ENCODE assay signal across 15 cellular contexts in genomic region chr6:106790146-106790770, GRCh38.
DNase-seq lines count a peak whose midpoint lies in the region; ATAC-seq, FAIRE-seq and TF ChIP-seq lines count a peak whose summit lies in the region.
"Had no signal": no experiment of that assay in that cellular context is flagged by ENCODE, and none has a peak within 500 bp of the region (broad histone marks: within the 10 kb centered on the region; RNA-seq: fewer than 3 reads in every experiment).

No MANE protein-coding gene starts in this region.

- TF ChIP-seq CTCF in K562 (IDR thresholded peaks at IDR 0.05 in 2 of 3, conservative IDR thresholded peaks at IDR 0.05 in 1 of 3; ENCODE audit: insufficient read depth in 2 of 3, low read depth in 1 of 3, low read length in 3 of 3) (no peak), mucosa of descending colon (IDR thresholded peaks at IDR 0.05) (no peak), testis (IDR thresholded peaks at IDR 0.05) (no peak), suprapubic skin (IDR thresholded peaks at IDR 0.05) (no peak)

- in situ Hi-C loops in K562 (cut with MboI), result no loop called here

- POLR2A ChIA-PET in K562 (lab: Yijun Ruan, JAX), result no interaction called here

- TF ChIP-seq EP300 in K562 (IDR thresholded peaks at IDR 0.05; ENCODE audit: low read length), result no peak
- no peak for TF ChIP-seq EP300 in suprapubic skin (IDR thresholded peaks at IDR 0.05)

- ATAC-seq in K562 (no peak), mucosa of descending colon (peak; percentile 49), HG02981 (IDR thresholded peaks at IDR 0.05; ENCODE audit: unreplicated experiment) (no peak)
- ATAC-seq: A549 had no signal

- H3K27ac ChIP-seq in K562 (ENCODE audit: extremely low read depth, low read depth, low read length) (no peak overlapping the region), testis (no peak overlapping the region), suprapubic skin (no peak overlapping the region)

- no peak overlapping the region for H3K4me2 ChIP-seq in K562 (ENCODE audit: insufficient read depth, low read length)

- BruUV-seq in K562 (replicated peaks; lab: Mats Ljungman, UMichigan), result no TSS peak

- TF ChIP-seq RAD21 in K562 (CRISPR knock-in tag; conservative IDR thresholded peaks at IDR 0.05 in 1 of 2, IDR thresholded peaks at IDR 0.05 in 1 of 2), result no peak

- no peaks in the 10 kb centered on the region for H4K20me1 ChIP-seq in K562 (replicated peaks; ENCODE audit: control insufficient read depth, insufficient read depth, low read length)

- no peak overlapping the region for H3K9ac ChIP-seq in K562 (ENCODE audit: insufficient read depth in 1 of 2, low read depth in 2 of 2, low read length in 2 of 2)

- no peak for FAIRE-seq in K562 (lab: Jason Lieb, UNC)
- FAIRE-seq: A549, G401.6, H54 had no signal

- CTCF ChIA-PET in K562 (lab: Yijun Ruan, JAX; ENCODE audit: low intra/inter-chr PET ratio), result no interaction called here

- WGBS in K562 (ENCODE audit: insufficient coverage, low coverage, missing lambda C conversion rate), result 25% methylated on average over 8 of the region's 8 CpGs
- 89 to 93% methylated on average over 8 of the region's 8 CpGs for WGBS in testis, 2 donors
- 91% methylated on average over 8 of the region's 8 CpGs for WGBS in suprapubic skin

- H3K9me3 ChIP-seq in K562 (replicated peaks; ENCODE audit: control insufficient read depth, insufficient read depth, low read depth, low read length) (no peaks in the 10 kb centered on the region), mucosa of descending colon (no peaks in the 10 kb centered on the region), testis (no peaks in the 10 kb centered on the region), suprapubic skin (no peaks in the 10 kb centered on the region)
- H3K9me3 ChIP-seq: A549 had no signal

- intact Hi-C loops in K562 (cut with micrococcal nuclease), result no loop called here
- intact Hi-C loops in mucosa of descending colon (cut with DNase I, micrococcal nuclease), result no loop called here
- intact Hi-C loops in testis (cut with DNase I; ENCODE audit: low total_unique reads), result no loop called here

- peak overlapping the region; percentile 26; the same call in 1 of the 2 replicates for H2AFZ ChIP-seq in K562 (ENCODE audit: low read depth, low read length)

- H3K79me2 ChIP-seq in K562 (ENCODE audit: control insufficient read depth, insufficient read depth, low read length), result no peaks in the 10 kb centered on the region

- peaks cover 0 to 5% of the 10 kb centered on the region in 2 experiments; a peak in 1 of 5 replicates for H3K27me3 ChIP-seq in K562 (ENCODE audit: control insufficient read depth in 2 of 2, insufficient read depth in 2 of 2, low read length in 2 of 2)
- H3K27me3 ChIP-seq in testis, result no peaks in the 10 kb centered on the region
- H3K27me3 ChIP-seq in suprapubic skin, result peaks cover 3% of the 10 kb centered on the region

- peak; percentile 31 for DNase-seq in NCI-H2196 (lab: John Stamatoyannopoulos, UW; ENCODE audit: unreplicated experiment)
- DNase-seq in NCI-H2196 treated with DMSO at 0.1 percent for 48 hours (lab: John Stamatoyannopoulos, UW; ENCODE audit: unreplicated experiment), result no peak
- DNase-seq in K562 (ENCODE audit: extremely low read depth in 1 of 4, low spot score in 3 of 4), result no peak
- DNase-seq in mucosa of descending colon, result no peak
- no peak for DNase-seq in activated CD4-positive, alpha-beta T cell treated with anti-CD3 and anti-CD28 coated beads, Interleukin-2, amount 50 U/mL, for 48 hours
- no peak for DNase-seq in testis
- DNase-seq in suprapubic skin (ENCODE audit: low spot score in 2 of 2), result no peak
- DNase-seq: CD4-positive, CD25-positive, alpha-beta regulatory T cell; NCI-H2107; NCI-H774; SHP77 had no signal

- H3K9me1 ChIP-seq in K562 (ENCODE audit: control insufficient read depth, insufficient read depth, low read length), result no peaks in the 10 kb centered on the region

- TF ChIP-seq POLR2A in K562 (conservative IDR thresholded peaks at IDR 0.05) (no peak), testis (IDR thresholded peaks at IDR 0.05) (no peak), suprapubic skin (IDR thresholded peaks at IDR 0.05) (no peak)

- H3K4me3 ChIP-seq in K562, result no peak overlapping the region
- H3K4me3 ChIP-seq in mucosa of descending colon, result no peak overlapping the region
- H3K4me3 ChIP-seq in testis, result no peak overlapping the region
- H3K4me3 ChIP-seq in suprapubic skin, result no peak overlapping the region
- H3K4me3 ChIP-seq: A549 had no signal

- no peaks in the 10 kb centered on the region for H3K36me3 ChIP-seq in K562 (ENCODE audit: control insufficient read depth, insufficient read depth, low read length)
- no peaks in the 10 kb centered on the region for H3K36me3 ChIP-seq in mucosa of descending colon (ENCODE audit: low read depth)
- no peaks in the 10 kb centered on the region for H3K36me3 ChIP-seq in testis (ENCODE audit: low read depth, missing control alignments)
- H3K36me3 ChIP-seq in suprapubic skin, result no peaks in the 10 kb centered on the region

- H3K4me1 ChIP-seq in K562 (replicated peaks in 1 of 2; ENCODE audit: control insufficient read depth in 2 of 2, insufficient read depth in 2 of 2, low read length in 2 of 2) (peaks cover 0 to 3% of the 10 kb centered on the region in 2 experiments; a peak in 1 of 5 replicates), mucosa of descending colon (ENCODE audit: low read depth) (no peaks in the 10 kb centered on the region), testis (no peaks in the 10 kb centered on the region), suprapubic skin (no peaks in the 10 kb centered on the region)

TF ChIP-seq in K562, 482 proteins besides CTCF, POLR2A, EP300 and RAD21 (continues in another document):
- TF ChIP-seq ZNF77 (CRISPR knock-in tag; IDR thresholded peaks at IDR 0.05) (no peak), PRDM10 (IDR thresholded peaks at IDR 0.05; ENCODE audit: partially characterized antibody) (no peak), ZFP1 (CRISPR knock-in tag; IDR thresholded peaks at IDR 0.05) (no peak), FOXJ2 (tag; IDR thresholded peaks at IDR 0.05) (no peak), GABPB2 (CRISPR knock-in tag; conservative IDR thresholded peaks at IDR 0.05) (no peak), TRIM24 (IDR thresholded peaks at IDR 0.05) (no peak), ZKSCAN8 (CRISPR knock-in tag; IDR thresholded peaks at IDR 0.05) (no peak), THAP7 (CRISPR knock-in tag; IDR thresholded peaks at IDR 0.05) (no peak), ZNF277 (CRISPR knock-in tag; IDR thresholded peaks at IDR 0.05; ENCODE audit: borderline replicate concordance) (no peak)
